Comparison of ENCODE assay signal across 28 cellular contexts in genomic region chr4:119521306-119521705, GRCh38.
"Had no signal": no experiment of that assay in that cellular context is flagged by ENCODE, and none has a peak within 500 bp of the region (broad histone marks: within the 10 kb centered on the region; RNA-seq: fewer than 3 reads in every experiment).

No MANE protein-coding gene starts in this region.

- DNase-seq: activated CD4-positive, alpha-beta memory T cell treated with anti-CD3 and anti-CD28 coated beads for 36 hours; activated CD4-positive, alpha-beta T cell treated with anti-CD3 and anti-CD28 coated beads, Interleukin-2, amount 10 ng/mL, durations not matched to agents 7 days and 5 days; activated CD4-positive, CD25-positive, alpha-beta regulatory T cell; activated CD8-positive, alpha-beta memory T cell treated with anti-CD3 and anti-CD28 coated beads for 24 hours; activated effector memory CD4-positive, alpha-beta T cell treated with anti-CD3 and anti-CD28 coated beads, Interleukin-2, amount 50 U/mL, for 16 hours; activated naive CD4-positive, alpha-beta T cell treated with Interleukin-2 at 50 U/mL for 16 hours; activated naive CD8-positive, alpha-beta T cell treated with anti-CD3 and anti-CD28 coated beads, Interleukin-2, amount 50 U/mL, for 24 hours; activated T-cell treated with anti-CD3 and anti-CD28 coated beads, Interleukin-2, amount 50 U/mL, for 4 hours; amniotic stem cell; Karpas-422; NCI-H1092; NCI-H1417; NCI-H1930; NCI-H2107; NCI-H345; NCI-H510A; NCI-H526 treated with DMSO at 0.1 percent for 48 hours; NK-92 treated with Interleukin-12 subunit alpha and Interleukin-12 subunit beta, amount 100 ng/mL, for 24 hours; OCI-M1; RPMI8226; T-helper 1 cell had no signal

- ATAC-seq: activated naive CD4-positive, alpha-beta T cell treated with anti-CD3 and anti-CD28 coated beads, Interleukin-2, amount 50 U/mL, for 72 hours; activated naive CD8-positive, alpha-beta T cell treated with anti-CD3 and anti-CD28 coated beads, Interleukin-2, amount 50 U/mL, for 24 hours; activated T-cell treated with anti-CD3 and anti-CD28 coated beads, Interleukin-2, amount 50 U/mL, for 4 hours; K562; Panc1; Right ventricle myocardium inferior had no signal

- FAIRE-seq: astrocyte, K562 had no signal

- H3K4me3 ChIP-seq: K562, SK-N-MC had no signal

- H3K27ac ChIP-seq: SK-N-MC, VCaP had no signal
